ENCODE assay signal across 1 cellular context in genomic region chr1:212915245-212916091, GRCh38.
TF ChIP-seq lines count a peak whose summit lies in the region.

No MANE protein-coding gene starts in this region.

TF ChIP-seq in HepG2, 621 proteins besides CTCF, POLR2A, EP300 and RAD21:
- TF ChIP-seq CREB1 (IDR thresholded peaks at IDR 0.05) (peak; percentile 21; the same call in 1 of the 2 replicates), CREB1 (CRISPR knock-in tag; IDR thresholded peaks at IDR 0.05) (no peak), DPF2 (CRISPR knock-in tag; IDR thresholded peaks at IDR 0.05; ENCODE audit: borderline replicate concordance, low read depth) (no peak), FOXC1 (CRISPR knock-in tag; IDR thresholded peaks at IDR 0.05; ENCODE audit: borderline replicate concordance) (0 out of 2 replicates have a peak, but pooled peaks have one; percentile 35), ARID3A (IDR thresholded peaks at IDR 0.05; ENCODE audit: low read depth, low read length) (peak; percentile 43; the same call in 1 of the 2 replicates), NKX3-1 (CRISPR knock-in tag; IDR thresholded peaks at IDR 0.05) (no peak), MIER2 (CRISPR knock-in tag; IDR thresholded peaks at IDR 0.05) (no peak), JUND (CRISPR knock-in tag; IDR thresholded peaks at IDR 0.05) (no peak), HDAC2 (CRISPR knock-in tag; IDR thresholded peaks at IDR 0.05) (no peak), ZMYM4 (CRISPR knock-in tag; IDR thresholded peaks at IDR 0.05) (0 out of 2 replicates have a peak, but pooled peaks have one; percentile 12), SETDB1 (CRISPR knock-in tag; IDR thresholded peaks at IDR 0.05; ENCODE audit: borderline replicate concordance) (no peak), NFIB (CRISPR knock-in tag; IDR thresholded peaks at IDR 0.05; ENCODE audit: borderline replicate concordance) (0 out of 2 replicates have a peak, but pooled peaks have one; percentile 62), HMGXB4 (CRISPR knock-in tag; IDR thresholded peaks at IDR 0.05; ENCODE audit: borderline replicate concordance in 1 of 2, low read depth in 1 of 2) (peak in 1 of 2 experiments; percentile 45; a peak in 1 of 4 replicates), ZNF280B (CRISPR knock-in tag; IDR thresholded peaks at IDR 0.05; ENCODE audit: borderline replicate concordance) (no peak), ARID5B (CRISPR knock-in tag; IDR thresholded peaks at IDR 0.05) (0 out of 2 replicates have a peak, but pooled peaks have one; percentile 7), PBX2 (CRISPR knock-in tag; IDR thresholded peaks at IDR 0.05) (no peak), ZNF501 (CRISPR knock-in tag; IDR thresholded peaks at IDR 0.05) (no peak), ARID4A (CRISPR knock-in tag; IDR thresholded peaks at IDR 0.05; ENCODE audit: borderline replicate concordance) (no peak), STAG1 (CRISPR knock-in tag; IDR thresholded peaks at IDR 0.05) (peak; percentile 85), CBX5 (CRISPR knock-in tag; IDR thresholded peaks at IDR 0.05; ENCODE audit: borderline replicate concordance) (0 out of 2 replicates have a peak, but pooled peaks have one; percentile 26), HNRNPLL (IDR thresholded peaks at IDR 0.05; ENCODE audit: low read depth, low read length, poor library complexity, severe bottlenecking) (no peak), SMC3 (IDR thresholded peaks at IDR 0.05; ENCODE audit: low read length) (peak; percentile 71; the same call in 1 of the 2 replicates), MATR3 (CRISPR knock-in tag; IDR thresholded peaks at IDR 0.05) (no peak), ZNF691 (CRISPR knock-in tag; IDR thresholded peaks at IDR 0.05; ENCODE audit: borderline replicate concordance, low read depth) (peak; percentile 46; the same call in 1 of the 2 replicates)
TF ChIP-seq in HepG2: peak in this region for 11.
